In genomic region chr2:237910576-237911362, GRCh38 we compare ENCODE assay signal across 21 cellular contexts. TPM values are rescaled to one million over a fixed set of nuclear protein-coding genes. Genes with fewer than 3 reads are reported as not detected.
"Had no signal": no experiment of that assay in that cellular context is flagged by ENCODE, and none has a peak within 500 bp of the region (broad histone marks: within the 10 kb centered on the region; RNA-seq: fewer than 3 reads in every experiment).

No MANE protein-coding gene starts in this region.

- H3K27me3 Mint-ChIP-seq: activated naive CD4-positive, alpha-beta T cell treated with anti-CD3 and anti-CD28 coated beads, Interleukin-2, amount 50 U/mL, for 24 hours; brain; central memory CD8-positive, alpha-beta T cell; naive thymus-derived CD4-positive, alpha-beta T cell; stimulated activated naive CD8-positive, alpha-beta T cell treated with anti-CD3 and anti-CD28 coated beads, Interleukin-15, Interleukin-2, amounts not matched to agents 100 ng/mL and 50 ng/mL, for 24 hours had no signal

- H3K4me1 ChIP-seq: esophagus squamous epithelium, upper lobe of left lung had no signal

- H3K27ac ChIP-seq: esophagus squamous epithelium, upper lobe of left lung, WERI-Rb-1 had no signal

- H3K9me3 ChIP-seq: esophagus squamous epithelium had no signal

- H3K36me3 Mint-ChIP-seq: memory B cell had no signal

- H3K4me3 ChIP-seq: esophagus squamous epithelium, mucosa of descending colon, upper lobe of left lung had no signal

- FAIRE-seq: endothelial cell of umbilical vein, small intestine had no signal

- ATAC-seq: mucosa of descending colon had no signal

- H3K36me3 ChIP-seq: esophagus squamous epithelium, upper lobe of left lung, WERI-Rb-1 had no signal

- DNase-seq: activated T-cell treated with anti-CD3 and anti-CD28 coated beads for 4 hours; amniotic stem cell; cortex of kidney; effector CD8-positive, alpha-beta T cell; esophagus squamous epithelium; hippocampal formation; left ventricle myocardium superior; naive thymus-derived CD4-positive, alpha-beta T cell; SK-N-SH; small intestine; stimulated activated CD4-positive, alpha-beta T cell treated with anti-CD3 and anti-CD28 coated beads, Interleukin-4, amount 100 ng/mL, for 24 hours; WERI-Rb-1 had no signal

- H3K27me3 ChIP-seq: esophagus squamous epithelium, upper lobe of left lung had no signal

- H3K4me2 ChIP-seq: SK-N-SH had no signal

- H3K9ac ChIP-seq: SK-N-SH had no signal

- H3K27ac Mint-ChIP-seq: activated naive CD4-positive, alpha-beta T cell treated with anti-CD3 and anti-CD28 coated beads, Interleukin-2, amount 50 U/mL, for 24 hours; brain; memory B cell; stimulated activated naive CD8-positive, alpha-beta T cell treated with anti-CD3 and anti-CD28 coated beads, Interleukin-15, Interleukin-2, amounts not matched to agents 100 ng/mL and 50 ng/mL, for 24 hours had no signal

- H3K4me3 Mint-ChIP-seq: activated naive CD4-positive, alpha-beta T cell treated with anti-CD3 and anti-CD28 coated beads, Interleukin-2, amount 50 U/mL, for 24 hours; brain; central memory CD8-positive, alpha-beta T cell; memory B cell; naive thymus-derived CD4-positive, alpha-beta T cell; stimulated activated naive CD8-positive, alpha-beta T cell treated with anti-CD3 and anti-CD28 coated beads, Interleukin-15, Interleukin-2, amounts not matched to agents 100 ng/mL and 50 ng/mL, for 24 hours had no signal

- H3K4me1 Mint-ChIP-seq: central memory CD8-positive, alpha-beta T cell; memory B cell had no signal

RNA-seq across cellular contexts. Expression of gene RAMP1, which starts 51.3 kb away (rescaled TPM):
- total RNA-seq: endothelial cell of umbilical vein, glomerular endothelial cell had no signal
